In genomic region chr1:97538113-97538512, GRCh38 we compare ENCODE assay signal across 17 cellular contexts.
A peak's percentile ranks its signal among the peaks of the same experiment; 100 is the strongest.
DNase-seq lines count a peak whose midpoint lies in the region; ATAC-seq lines count a peak whose summit lies in the region.
"Had no signal": no experiment of that assay in that cellular context is flagged by ENCODE, and none has a peak within 500 bp of the region (broad histone marks: within the 10 kb centered on the region; RNA-seq: fewer than 3 reads in every experiment).

No MANE protein-coding gene starts in this region.

- H3K36me3 Mint-ChIP-seq in activated CD4-positive, alpha-beta memory T cell treated with anti-CD3 and anti-CD28 coated beads, Interleukin-2, amount 10 ng/mL, durations not matched to agents 7 days and 5 days (ENCODE audit: low read depth), result peaks cover 18% of the 10 kb centered on the region
- peaks cover 26% of the 10 kb centered on the region for H3K36me3 Mint-ChIP-seq in activated CD4-positive, alpha-beta memory T cell treated with anti-CD3 and anti-CD28 coated beads for 36 hours
- peaks cover 5% of the 10 kb centered on the region in 2 donors for H3K36me3 Mint-ChIP-seq in activated naive CD4-positive, alpha-beta T cell treated with anti-CD3 and anti-CD28 coated beads, Interleukin-2, amount 50 U/mL, for 72 hours
- H3K36me3 Mint-ChIP-seq in stimulated activated effector memory CD8-positive, alpha-beta T cell treated with anti-CD3 and anti-CD28 coated beads, Interleukin-12 subunit alpha, Interleukin-12 subunit beta, amount 100 ng/mL, for 72 hours, result peaks cover under 1% of the 10 kb centered on the region

- CTCF ChIA-PET in activated CD4-positive, alpha-beta memory T cell treated with anti-CD3 and anti-CD28 coated beads, Interleukin-2, amount 10 ng/mL, durations not matched to agents 7 days and 5 days (lab: Charles Lee), result no interaction called here
- CTCF ChIA-PET in activated CD4-positive, alpha-beta memory T cell treated with anti-CD3 and anti-CD28 coated beads for 36 hours (lab: Charles Lee), result no interaction called here

- H3K27ac Mint-ChIP-seq in activated CD4-positive, alpha-beta memory T cell treated with anti-CD3 and anti-CD28 coated beads, Interleukin-2, amount 10 ng/mL, durations not matched to agents 7 days and 5 days, result peak overlapping the region; percentile 35
- no peak overlapping the region for H3K27ac Mint-ChIP-seq in activated CD4-positive, alpha-beta memory T cell treated with anti-CD3 and anti-CD28 coated beads for 36 hours
- no peak overlapping the region for H3K27ac Mint-ChIP-seq in activated naive CD4-positive, alpha-beta T cell treated with anti-CD3 and anti-CD28 coated beads, Interleukin-2, amount 50 U/mL, for 72 hours
- H3K27ac Mint-ChIP-seq in stimulated activated effector memory CD8-positive, alpha-beta T cell treated with anti-CD3 and anti-CD28 coated beads, Interleukin-12 subunit alpha, Interleukin-12 subunit beta, amount 100 ng/mL, for 72 hours, result no peak overlapping the region
- H3K27ac Mint-ChIP-seq: CD8-positive, alpha-beta memory T cell; H9 had no signal

- peaks cover 10% of the 10 kb centered on the region for H3K4me1 Mint-ChIP-seq in activated CD4-positive, alpha-beta memory T cell treated with anti-CD3 and anti-CD28 coated beads, Interleukin-2, amount 10 ng/mL, durations not matched to agents 7 days and 5 days
- peaks cover 4% of the 10 kb centered on the region for H3K4me1 Mint-ChIP-seq in activated CD4-positive, alpha-beta memory T cell treated with anti-CD3 and anti-CD28 coated beads for 36 hours (ENCODE audit: low read depth)
- peaks cover 6% of the 10 kb centered on the region for H3K4me1 Mint-ChIP-seq in stimulated activated effector memory CD8-positive, alpha-beta T cell treated with anti-CD3 and anti-CD28 coated beads, Interleukin-12 subunit alpha, Interleukin-12 subunit beta, amount 100 ng/mL, for 72 hours
- H3K4me1 Mint-ChIP-seq: H9 had no signal

- DNase-seq in activated CD4-positive, alpha-beta memory T cell treated with anti-CD3 and anti-CD28 coated beads, Interleukin-2, amount 10 ng/mL, durations not matched to agents 7 days and 5 days, result no peak
- DNase-seq in activated CD4-positive, alpha-beta memory T cell treated with anti-CD3 and anti-CD28 coated beads for 36 hours, result no peak
- no peak for DNase-seq in activated naive CD4-positive, alpha-beta T cell treated with anti-CD3 and anti-CD28 coated beads, Interleukin-2, amount 50 U/mL, for 72 hours (ENCODE audit: low spot score in 2 of 2)
- DNase-seq in activated naive CD4-positive, alpha-beta T cell treated with Interleukin-2 at 50 U/mL for 16 hours, result no peak
- DNase-seq in stimulated activated effector memory CD8-positive, alpha-beta T cell treated with anti-CD3 and anti-CD28 coated beads, Interleukin-12 subunit alpha, Interleukin-12 subunit beta, amount 100 ng/mL, for 72 hours (ENCODE audit: low spot score in 2 of 2), result no peak
- DNase-seq in NCI-H446 (lab: John Stamatoyannopoulos, UW), result no peak
- DNase-seq: 8988T; AML-193; Caco-2; CD8-positive, alpha-beta memory T cell; DND-41; GDM1; GOT3; H9 had no signal

- no peaks in the 10 kb centered on the region for H3K27me3 Mint-ChIP-seq in activated CD4-positive, alpha-beta memory T cell treated with anti-CD3 and anti-CD28 coated beads, Interleukin-2, amount 10 ng/mL, durations not matched to agents 7 days and 5 days
- H3K27me3 Mint-ChIP-seq in activated CD4-positive, alpha-beta memory T cell treated with anti-CD3 and anti-CD28 coated beads for 36 hours, result no peaks in the 10 kb centered on the region
- H3K27me3 Mint-ChIP-seq: CD8-positive, alpha-beta memory T cell had no signal

- H3K9me3 Mint-ChIP-seq in activated CD4-positive, alpha-beta memory T cell treated with anti-CD3 and anti-CD28 coated beads, Interleukin-2, amount 10 ng/mL, durations not matched to agents 7 days and 5 days, result no peaks in the 10 kb centered on the region
- H3K9me3 Mint-ChIP-seq in activated CD4-positive, alpha-beta memory T cell treated with anti-CD3 and anti-CD28 coated beads for 36 hours, result no peaks in the 10 kb centered on the region
- H3K9me3 Mint-ChIP-seq in activated naive CD4-positive, alpha-beta T cell treated with anti-CD3 and anti-CD28 coated beads, Interleukin-2, amount 50 U/mL, for 72 hours, result peaks cover 0 to 8% of the 10 kb centered on the region in 2 donors
- peaks cover 3% of the 10 kb centered on the region for H3K9me3 Mint-ChIP-seq in stimulated activated effector memory CD8-positive, alpha-beta T cell treated with anti-CD3 and anti-CD28 coated beads, Interleukin-12 subunit alpha, Interleukin-12 subunit beta, amount 100 ng/mL, for 72 hours
- H3K9me3 Mint-ChIP-seq: CD8-positive, alpha-beta memory T cell; H9 had no signal

- POLR2A ChIA-PET in activated CD4-positive, alpha-beta memory T cell treated with anti-CD3 and anti-CD28 coated beads, Interleukin-2, amount 10 ng/mL, durations not matched to agents 7 days and 5 days (lab: Charles Lee), result no interaction called here
- POLR2A ChIA-PET in activated CD4-positive, alpha-beta memory T cell treated with anti-CD3 and anti-CD28 coated beads for 36 hours (lab: Charles Lee), result no interaction called here

- intact Hi-C loops in activated CD4-positive, alpha-beta memory T cell treated with anti-CD3 and anti-CD28 coated beads for 36 hours (cut with micrococcal nuclease), result no loop called here

- H3K4me3 Mint-ChIP-seq in activated CD4-positive, alpha-beta memory T cell treated with anti-CD3 and anti-CD28 coated beads, Interleukin-2, amount 10 ng/mL, durations not matched to agents 7 days and 5 days, result no peak overlapping the region
- H3K4me3 Mint-ChIP-seq in activated CD4-positive, alpha-beta memory T cell treated with anti-CD3 and anti-CD28 coated beads for 36 hours, result no peak overlapping the region
- H3K4me3 Mint-ChIP-seq in stimulated activated effector memory CD8-positive, alpha-beta T cell treated with anti-CD3 and anti-CD28 coated beads, Interleukin-12 subunit alpha, Interleukin-12 subunit beta, amount 100 ng/mL, for 72 hours, result no peak overlapping the region
- H3K4me3 Mint-ChIP-seq: CD8-positive, alpha-beta memory T cell; H9 had no signal

- ATAC-seq in activated naive CD4-positive, alpha-beta T cell treated with anti-CD3 and anti-CD28 coated beads, Interleukin-2, amount 50 U/mL, for 72 hours, result peak; percentile 40 to 50
- ATAC-seq in HG02938 (IDR thresholded peaks at IDR 0.05; ENCODE audit: unreplicated experiment) (peak; percentile 53), GM19395 (IDR thresholded peaks at IDR 0.05; ENCODE audit: unreplicated experiment) (no peak)
- peak; percentile 46 for ATAC-seq in stimulated activated effector memory CD8-positive, alpha-beta T cell treated with anti-CD3 and anti-CD28 coated beads, Interleukin-12 subunit alpha, Interleukin-12 subunit beta, amount 100 ng/mL, for 72 hours
- ATAC-seq: HepG2 had no signal
